Comparison of ENCODE assay signal across 12 cellular contexts in the genomic region with DNA sequence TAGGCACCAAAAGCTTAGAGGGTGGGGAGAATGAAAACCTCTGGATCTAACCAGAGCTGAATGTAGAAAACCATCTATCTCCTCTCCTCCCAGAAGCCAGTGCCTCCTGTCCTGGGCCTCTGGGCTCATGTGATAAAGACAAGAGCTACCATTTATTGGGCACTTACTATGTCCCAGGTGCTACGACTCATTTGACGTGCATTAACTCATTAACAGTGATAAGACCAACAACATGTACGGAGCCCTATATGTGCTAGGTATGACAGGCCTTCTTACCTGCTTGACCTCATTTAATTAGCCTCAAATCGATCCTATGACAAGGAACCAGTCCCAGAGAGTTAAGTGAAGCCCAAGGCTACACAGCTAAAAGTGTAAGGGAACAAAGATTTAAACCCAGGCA. TPM values are rescaled to one million over a fixed set of nuclear protein-coding genes. Genes with fewer than 3 reads are reported as not detected.
DNase-seq lines count a peak whose midpoint lies in the region; ATAC-seq and TF ChIP-seq lines count a peak whose summit lies in the region.
"Had no signal": no experiment of that assay in that cellular context is flagged by ENCODE, and none has a peak within 500 bp of the region (broad histone marks: within the 10 kb centered on the region; RNA-seq: fewer than 3 reads in every experiment).

No MANE protein-coding gene starts in this region.

- no peak for DNase-seq in heart right ventricle
- DNase-seq in left ventricle myocardium superior = no peak
- no peak for DNase-seq in chondrocyte (ENCODE audit: low spot score)
- DNase-seq in naive thymus-derived CD8-positive, alpha-beta T cell = no peak
- no peak for DNase-seq in upper lobe of right lung
- DNase-seq in SHP77 (lab: John Stamatoyannopoulos, UW) = no peak
- DNase-seq in H7 = no peak
- no peak for DNase-seq in SW480 (ENCODE audit: low spot score)
- DNase-seq: DMS79, NCI-H1930, SIG-M5, WERI-Rb-1 had no signal

- intact Hi-C loops in heart right ventricle (cut with DNase I) = no loop called here
- intact Hi-C loops in left ventricle myocardium superior (cut with micrococcal nuclease) = no loop called here
- intact Hi-C loops in upper lobe of right lung (cut with DNase I) = no loop called here

- POLR2A ChIA-PET in naive thymus-derived CD8-positive, alpha-beta T cell (lab: Charles Lee) = interaction anchor here (0.6 to 28.2 kb wide), 8 partner anchors 8 to 132 kb away, joined by 3 to 808 read pairs (median 5); a partner anchor contains a TSS

- H3K36me3 Mint-ChIP-seq in chondrocyte (ENCODE audit: low read depth) = no peaks in the 10 kb centered on the region
- peaks cover 0 to 17% (median 7%) of the 10 kb centered on the region in 3 donors for H3K36me3 Mint-ChIP-seq in naive thymus-derived CD8-positive, alpha-beta T cell

- WGBS in heart right ventricle, 2 donors = 80 to 81% methylated on average over 4 of the region's 4 CpGs

- peak overlapping the region in 6 of 10 donors; percentile 23 to 52 (median 41) for H3K27ac ChIP-seq in heart right ventricle
- H3K27ac ChIP-seq in upper lobe of right lung = peak overlapping the region; percentile 58
- H3K27ac ChIP-seq: WERI-Rb-1 had no signal

- no peaks in the 10 kb centered on the region for H3K9me3 Mint-ChIP-seq in chondrocyte (ENCODE audit: low read depth)
- H3K9me3 Mint-ChIP-seq in naive thymus-derived CD8-positive, alpha-beta T cell = no peaks in the 10 kb centered on the region

- H3K27ac Mint-ChIP-seq in chondrocyte (ENCODE audit: unreplicated experiment) = peak overlapping the region; percentile 2
- peak overlapping the region; percentile 92 to 98 (median 96) for H3K27ac Mint-ChIP-seq in naive thymus-derived CD8-positive, alpha-beta T cell

- H3K27me3 Mint-ChIP-seq in chondrocyte (ENCODE audit: low read depth) = no peaks in the 10 kb centered on the region
- no peaks in the 10 kb centered on the region for H3K27me3 Mint-ChIP-seq in naive thymus-derived CD8-positive, alpha-beta T cell

- TF ChIP-seq CTCF in heart right ventricle (IDR thresholded peaks at IDR 0.05) (no peak), chondrocyte (IDR thresholded peaks at IDR 0.05) (no peak), upper lobe of right lung (IDR thresholded peaks at IDR 0.05) (no peak)

- H3K4me1 Mint-ChIP-seq in chondrocyte (ENCODE audit: low read depth) = peaks cover 58% of the 10 kb centered on the region
- peaks cover 43 to 96% (median 93%) of the 10 kb centered on the region in 4 donors for H3K4me1 Mint-ChIP-seq in naive thymus-derived CD8-positive, alpha-beta T cell

- H3K4me1 ChIP-seq in heart right ventricle = peaks cover 23 to 99% (median 80%) of the 10 kb centered on the region in 9 donors
- H3K4me1 ChIP-seq in upper lobe of right lung = peaks cover 75% of the 10 kb centered on the region

- H3K27me3 ChIP-seq in heart right ventricle (no peaks in the 10 kb centered on the region), upper lobe of right lung (no peaks in the 10 kb centered on the region), H7 (ENCODE audit: control insufficient read depth, insufficient read depth, low read length) (no peaks in the 10 kb centered on the region)

- no peak overlapping the region for H3K4me3 ChIP-seq in heart right ventricle
- no peak overlapping the region for H3K4me3 ChIP-seq in upper lobe of right lung
- H3K4me3 ChIP-seq in H7 (ENCODE audit: insufficient read depth, low read depth, low read length) = no peak overlapping the region

- no peak overlapping the region for H3K4me3 Mint-ChIP-seq in chondrocyte (ENCODE audit: unreplicated experiment)
- H3K4me3 Mint-ChIP-seq in naive thymus-derived CD8-positive, alpha-beta T cell = peak overlapping the region in 8 of 10 donors; percentile 28 to 86 (median 64)

- H3K36me3 ChIP-seq in heart right ventricle (peaks cover 0 to 35% (median 0%) of the 10 kb centered on the region in 9 donors), upper lobe of right lung (peaks cover 1% of the 10 kb centered on the region), H7 (replicated peaks; ENCODE audit: control insufficient read depth, insufficient read depth, low read length) (no peaks in the 10 kb centered on the region; the same call in none of the 2 replicates)

- H3K9me3 ChIP-seq in heart right ventricle (no peaks in the 10 kb centered on the region), upper lobe of right lung (no peaks in the 10 kb centered on the region)

- no peak for ATAC-seq in heart right ventricle
- ATAC-seq in left ventricle myocardium superior = no peak
- no peak for ATAC-seq in naive thymus-derived CD8-positive, alpha-beta T cell
- no peak for ATAC-seq in upper lobe of right lung

RNA-seq across cellular contexts. Expression of a gene that starts 19.7 kb away (rescaled TPM):
- total RNA-seq in heart right ventricle = 100 to 1,000 TPM; 207 to 307 (median 228) TPM
- polyA plus RNA-seq in heart right ventricle = 100 to 1,000 TPM; 158 to 236 TPM
- total RNA-seq in left ventricle myocardium superior = 252 TPM
- 285 to 353 TPM (median 352 TPM) in 3 replicates for total RNA-seq in chondrocyte
- 100 to 1,000 TPM; 268 to 289 TPM for total RNA-seq in naive thymus-derived CD8-positive, alpha-beta T cell
- polyA plus RNA-seq in naive thymus-derived CD8-positive, alpha-beta T cell = 100 to 1,000 TPM; 475 to 592 (median 562) TPM
- 237 TPM for total RNA-seq in upper lobe of right lung
- total RNA-seq in H7 (2014; rRNA removed; shearing (Covaris generic)) = 201 and 214 TPM in 2 replicates
